Comparison of ENCODE assay signal across 1 cellular context in the genomic region with DNA sequence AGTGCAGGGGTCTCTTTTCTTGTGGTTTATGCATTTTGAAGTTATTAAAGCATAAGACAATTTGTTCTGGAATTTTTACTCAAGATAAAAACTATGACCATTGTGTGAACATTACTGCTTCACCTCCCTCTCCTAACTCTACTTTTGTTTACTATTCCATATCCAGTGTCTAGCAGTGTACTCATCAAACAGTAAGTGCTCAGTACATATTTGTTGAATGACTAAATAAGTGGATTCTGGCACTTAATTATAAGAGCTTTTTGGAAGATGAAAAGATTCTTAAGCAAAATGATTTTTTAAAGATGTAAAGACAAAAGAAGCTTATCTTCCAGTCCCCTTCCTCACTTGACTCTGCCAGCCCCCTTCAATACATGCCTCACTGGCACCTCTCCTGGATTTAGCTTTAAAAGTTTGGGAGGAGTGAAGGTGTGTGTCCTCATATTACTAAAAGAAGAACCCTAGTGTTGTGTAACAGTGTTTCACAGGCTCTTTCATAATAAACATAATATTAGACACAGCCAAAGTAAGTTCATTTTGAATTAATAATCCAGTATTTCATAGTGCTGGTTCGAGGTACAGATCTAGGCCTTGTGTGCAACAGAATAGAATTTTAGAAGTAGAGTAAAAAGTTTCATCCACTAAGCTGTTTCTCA.
TF ChIP-seq lines count a peak whose summit lies in the region.

No MANE protein-coding gene starts in this region.

TF ChIP-seq in HepG2, 621 proteins besides CTCF, POLR2A, EP300 and RAD21 (continued from another document):
- TF ChIP-seq, protein P1, sequence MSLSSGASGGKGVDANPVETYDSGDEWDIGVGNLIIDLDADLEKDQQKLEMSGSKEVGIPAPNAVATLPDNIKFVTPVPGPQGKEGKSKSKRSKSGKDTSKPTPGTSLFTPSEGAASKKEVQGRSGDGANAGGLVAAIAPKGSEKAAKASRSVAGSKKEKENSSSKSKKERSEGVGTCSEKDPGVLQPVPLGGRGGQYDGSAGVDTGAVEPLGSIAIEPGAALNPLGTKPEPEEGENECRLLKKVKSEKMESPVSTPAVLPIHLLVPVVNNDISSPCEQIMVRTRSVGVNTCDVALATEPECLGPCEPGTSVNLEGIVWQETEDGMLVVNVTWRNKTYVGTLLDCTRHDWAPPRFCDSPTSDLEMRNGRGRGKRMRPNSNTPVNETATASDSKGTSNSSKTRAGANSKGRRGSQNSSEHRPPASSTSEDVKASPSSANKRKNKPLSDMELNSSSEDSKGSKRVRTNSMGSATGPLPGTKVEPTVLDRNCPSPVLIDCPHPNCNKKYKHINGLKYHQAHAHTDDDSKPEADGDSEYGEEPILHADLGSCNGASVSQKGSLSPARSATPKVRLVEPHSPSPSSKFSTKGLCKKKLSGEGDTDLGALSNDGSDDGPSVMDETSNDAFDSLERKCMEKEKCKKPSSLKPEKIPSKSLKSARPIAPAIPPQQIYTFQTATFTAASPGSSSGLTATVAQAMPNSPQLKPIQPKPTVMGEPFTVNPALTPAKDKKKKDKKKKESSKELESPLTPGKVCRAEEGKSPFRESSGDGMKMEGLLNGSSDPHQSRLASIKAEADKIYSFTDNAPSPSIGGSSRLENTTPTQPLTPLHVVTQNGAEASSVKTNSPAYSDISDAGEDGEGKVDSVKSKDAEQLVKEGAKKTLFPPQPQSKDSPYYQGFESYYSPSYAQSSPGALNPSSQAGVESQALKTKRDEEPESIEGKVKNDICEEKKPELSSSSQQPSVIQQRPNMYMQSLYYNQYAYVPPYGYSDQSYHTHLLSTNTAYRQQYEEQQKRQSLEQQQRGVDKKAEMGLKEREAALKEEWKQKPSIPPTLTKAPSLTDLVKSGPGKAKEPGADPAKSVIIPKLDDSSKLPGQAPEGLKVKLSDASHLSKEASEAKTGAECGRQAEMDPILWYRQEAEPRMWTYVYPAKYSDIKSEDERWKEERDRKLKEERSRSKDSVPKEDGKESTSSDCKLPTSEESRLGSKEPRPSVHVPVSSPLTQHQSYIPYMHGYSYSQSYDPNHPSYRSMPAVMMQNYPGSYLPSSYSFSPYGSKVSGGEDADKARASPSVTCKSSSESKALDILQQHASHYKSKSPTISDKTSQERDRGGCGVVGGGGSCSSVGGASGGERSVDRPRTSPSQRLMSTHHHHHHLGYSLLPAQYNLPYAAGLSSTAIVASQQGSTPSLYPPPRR (CRISPR knock-in tag; IDR thresholded peaks at IDR 0.05; ENCODE audit: borderline replicate concordance), result peak; percentile 88
- TF ChIP-seq HOXA9 (CRISPR knock-in tag; IDR thresholded peaks at IDR 0.05; ENCODE audit: borderline replicate concordance), result no peak
- no peak for TF ChIP-seq RFX5 (IDR thresholded peaks at IDR 0.05; ENCODE audit: low read depth, low read length)
- peak; percentile 76 for TF ChIP-seq HHEX (CRISPR knock-in tag; IDR thresholded peaks at IDR 0.05)
- no peak for TF ChIP-seq ZNF572 (CRISPR knock-in tag; IDR thresholded peaks at IDR 0.05)
- TF ChIP-seq, protein P2, sequence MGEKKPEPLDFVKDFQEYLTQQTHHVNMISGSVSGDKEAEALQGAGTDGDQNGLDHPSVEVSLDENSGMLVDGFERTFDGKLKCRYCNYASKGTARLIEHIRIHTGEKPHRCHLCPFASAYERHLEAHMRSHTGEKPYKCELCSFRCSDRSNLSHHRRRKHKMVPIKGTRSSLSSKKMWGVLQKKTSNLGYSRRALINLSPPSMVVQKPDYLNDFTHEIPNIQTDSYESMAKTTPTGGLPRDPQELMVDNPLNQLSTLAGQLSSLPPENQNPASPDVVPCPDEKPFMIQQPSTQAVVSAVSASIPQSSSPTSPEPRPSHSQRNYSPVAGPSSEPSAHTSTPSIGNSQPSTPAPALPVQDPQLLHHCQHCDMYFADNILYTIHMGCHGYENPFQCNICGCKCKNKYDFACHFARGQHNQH (CRISPR knock-in tag; IDR thresholded peaks at IDR 0.05), result no peak
- no peak for TF ChIP-seq ZNF207 (IDR thresholded peaks at IDR 0.05; ENCODE audit: borderline replicate concordance)
- TF ChIP-seq ZNF234 (CRISPR knock-in tag; conservative IDR thresholded peaks at IDR 0.05), result no peak
- TF ChIP-seq ZNF792 (CRISPR knock-in tag; IDR thresholded peaks at IDR 0.05), result no peak
- no peak for TF ChIP-seq NR1H2 (CRISPR knock-in tag; IDR thresholded peaks at IDR 0.05; ENCODE audit: borderline replicate concordance, low read depth)
- TF ChIP-seq, protein P3, sequence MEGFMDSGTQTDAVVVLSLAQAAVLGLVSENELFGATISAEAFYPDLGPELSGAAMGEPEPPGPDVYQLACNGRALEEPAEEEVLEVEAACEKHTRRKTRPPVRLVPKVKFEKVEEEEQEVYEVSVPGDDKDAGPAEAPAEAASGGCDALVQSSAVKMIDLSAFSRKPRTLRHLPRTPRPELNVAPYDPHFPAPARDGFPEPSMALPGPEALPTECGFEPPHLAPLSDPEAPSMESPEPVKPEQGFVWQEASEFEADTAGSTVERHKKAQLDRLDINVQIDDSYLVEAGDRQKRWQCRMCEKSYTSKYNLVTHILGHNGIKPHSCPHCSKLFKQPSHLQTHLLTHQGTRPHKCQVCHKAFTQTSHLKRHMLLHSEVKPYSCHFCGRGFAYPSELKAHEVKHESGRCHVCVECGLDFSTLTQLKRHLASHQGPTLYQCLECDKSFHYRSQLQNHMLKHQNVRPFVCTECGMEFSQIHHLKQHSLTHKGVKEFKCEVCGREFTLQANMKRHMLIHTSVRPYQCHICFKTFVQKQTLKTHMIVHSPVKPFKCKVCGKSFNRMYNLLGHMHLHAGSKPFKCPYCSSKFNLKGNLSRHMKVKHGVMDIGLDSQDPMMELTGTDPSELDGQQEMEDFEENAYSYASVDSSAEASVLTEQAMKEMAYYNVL (CRISPR knock-in tag; IDR thresholded peaks at IDR 0.05; ENCODE audit: borderline replicate concordance), result no peak
- TF ChIP-seq SAP130 (CRISPR knock-in tag; IDR thresholded peaks at IDR 0.05; ENCODE audit: low read depth), result peak; percentile 29; the same call in 1 of the 2 replicates
- TF ChIP-seq CHD4 (IDR thresholded peaks at IDR 0.05; ENCODE audit: borderline replicate concordance, low read length), result no peak
- TF ChIP-seq ZNF75D (CRISPR knock-in tag; IDR thresholded peaks at IDR 0.05; ENCODE audit: borderline replicate concordance), result no peak
- TF ChIP-seq MBD4 (IDR thresholded peaks at IDR 0.05; ENCODE audit: borderline replicate concordance, low read length), result peak; percentile 68; the same call in 1 of the 2 replicates
- TF ChIP-seq ZNF598 (CRISPR knock-in tag; IDR thresholded peaks at IDR 0.05; ENCODE audit: borderline replicate concordance), result no peak
- no peak for TF ChIP-seq RELA (CRISPR knock-in tag; IDR thresholded peaks at IDR 0.05)
- TF ChIP-seq NR2F1 (CRISPR knock-in tag; IDR thresholded peaks at IDR 0.05), result no peak
- TF ChIP-seq, protein P4, sequence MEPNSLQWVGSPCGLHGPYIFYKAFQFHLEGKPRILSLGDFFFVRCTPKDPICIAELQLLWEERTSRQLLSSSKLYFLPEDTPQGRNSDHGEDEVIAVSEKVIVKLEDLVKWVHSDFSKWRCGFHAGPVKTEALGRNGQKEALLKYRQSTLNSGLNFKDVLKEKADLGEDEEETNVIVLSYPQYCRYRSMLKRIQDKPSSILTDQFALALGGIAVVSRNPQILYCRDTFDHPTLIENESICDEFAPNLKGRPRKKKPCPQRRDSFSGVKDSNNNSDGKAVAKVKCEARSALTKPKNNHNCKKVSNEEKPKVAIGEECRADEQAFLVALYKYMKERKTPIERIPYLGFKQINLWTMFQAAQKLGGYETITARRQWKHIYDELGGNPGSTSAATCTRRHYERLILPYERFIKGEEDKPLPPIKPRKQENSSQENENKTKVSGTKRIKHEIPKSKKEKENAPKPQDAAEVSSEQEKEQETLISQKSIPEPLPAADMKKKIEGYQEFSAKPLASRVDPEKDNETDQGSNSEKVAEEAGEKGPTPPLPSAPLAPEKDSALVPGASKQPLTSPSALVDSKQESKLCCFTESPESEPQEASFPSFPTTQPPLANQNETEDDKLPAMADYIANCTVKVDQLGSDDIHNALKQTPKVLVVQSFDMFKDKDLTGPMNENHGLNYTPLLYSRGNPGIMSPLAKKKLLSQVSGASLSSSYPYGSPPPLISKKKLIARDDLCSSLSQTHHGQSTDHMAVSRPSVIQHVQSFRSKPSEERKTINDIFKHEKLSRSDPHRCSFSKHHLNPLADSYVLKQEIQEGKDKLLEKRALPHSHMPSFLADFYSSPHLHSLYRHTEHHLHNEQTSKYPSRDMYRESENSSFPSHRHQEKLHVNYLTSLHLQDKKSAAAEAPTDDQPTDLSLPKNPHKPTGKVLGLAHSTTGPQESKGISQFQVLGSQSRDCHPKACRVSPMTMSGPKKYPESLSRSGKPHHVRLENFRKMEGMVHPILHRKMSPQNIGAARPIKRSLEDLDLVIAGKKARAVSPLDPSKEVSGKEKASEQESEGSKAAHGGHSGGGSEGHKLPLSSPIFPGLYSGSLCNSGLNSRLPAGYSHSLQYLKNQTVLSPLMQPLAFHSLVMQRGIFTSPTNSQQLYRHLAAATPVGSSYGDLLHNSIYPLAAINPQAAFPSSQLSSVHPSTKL (CRISPR knock-in tag; IDR thresholded peaks at IDR 0.05), result peak; percentile 79
- TF ChIP-seq NFIC (IDR thresholded peaks at IDR 0.05; ENCODE audit: low read length), result peak; percentile 72; the same call in 1 of the 2 replicates
- no peak for TF ChIP-seq ZNF776 (CRISPR knock-in tag; IDR thresholded peaks at IDR 0.05)
- no peak for TF ChIP-seq PHF20 (CRISPR knock-in tag; IDR thresholded peaks at IDR 0.05)
- TF ChIP-seq STAG1 (CRISPR knock-in tag; IDR thresholded peaks at IDR 0.05), result no peak
- TF ChIP-seq BCL6 (CRISPR knock-in tag; IDR thresholded peaks at IDR 0.05), result no peak
- peak; percentile 57; the same call in 1 of the 2 replicates for TF ChIP-seq TCF7L2 (IDR thresholded peaks at IDR 0.05; ENCODE audit: low read depth, low read length)
- TF ChIP-seq NR2F2 (IDR thresholded peaks at IDR 0.05; ENCODE audit: borderline replicate concordance, low read depth), result 0 out of 2 replicates have a peak, but pooled peaks have one; percentile 41
- no peak for TF ChIP-seq TGIF2 (CRISPR knock-in tag; IDR thresholded peaks at IDR 0.05)
- TF ChIP-seq RORA (CRISPR knock-in tag; IDR thresholded peaks at IDR 0.05), result no peak
- no peak for TF ChIP-seq RBM22 (optimal IDR thresholded peaks at IDR 0.05; ENCODE audit: low read length)
- TF ChIP-seq ZNF660 (CRISPR knock-in tag; IDR thresholded peaks at IDR 0.05; ENCODE audit: borderline replicate concordance, low read depth), result no peak
- TF ChIP-seq ZNF3 (CRISPR knock-in tag; IDR thresholded peaks at IDR 0.05), result peak; percentile 89
- TF ChIP-seq ZNF761 (CRISPR knock-in tag; conservative IDR thresholded peaks at IDR 0.05), result no peak
- TF ChIP-seq ZNF556 (CRISPR knock-in tag; IDR thresholded peaks at IDR 0.05; ENCODE audit: borderline replicate concordance), result no peak
- TF ChIP-seq FOXA3 (CRISPR knock-in tag; IDR thresholded peaks at IDR 0.05), result peak; percentile 83
- TF ChIP-seq, protein P5, sequence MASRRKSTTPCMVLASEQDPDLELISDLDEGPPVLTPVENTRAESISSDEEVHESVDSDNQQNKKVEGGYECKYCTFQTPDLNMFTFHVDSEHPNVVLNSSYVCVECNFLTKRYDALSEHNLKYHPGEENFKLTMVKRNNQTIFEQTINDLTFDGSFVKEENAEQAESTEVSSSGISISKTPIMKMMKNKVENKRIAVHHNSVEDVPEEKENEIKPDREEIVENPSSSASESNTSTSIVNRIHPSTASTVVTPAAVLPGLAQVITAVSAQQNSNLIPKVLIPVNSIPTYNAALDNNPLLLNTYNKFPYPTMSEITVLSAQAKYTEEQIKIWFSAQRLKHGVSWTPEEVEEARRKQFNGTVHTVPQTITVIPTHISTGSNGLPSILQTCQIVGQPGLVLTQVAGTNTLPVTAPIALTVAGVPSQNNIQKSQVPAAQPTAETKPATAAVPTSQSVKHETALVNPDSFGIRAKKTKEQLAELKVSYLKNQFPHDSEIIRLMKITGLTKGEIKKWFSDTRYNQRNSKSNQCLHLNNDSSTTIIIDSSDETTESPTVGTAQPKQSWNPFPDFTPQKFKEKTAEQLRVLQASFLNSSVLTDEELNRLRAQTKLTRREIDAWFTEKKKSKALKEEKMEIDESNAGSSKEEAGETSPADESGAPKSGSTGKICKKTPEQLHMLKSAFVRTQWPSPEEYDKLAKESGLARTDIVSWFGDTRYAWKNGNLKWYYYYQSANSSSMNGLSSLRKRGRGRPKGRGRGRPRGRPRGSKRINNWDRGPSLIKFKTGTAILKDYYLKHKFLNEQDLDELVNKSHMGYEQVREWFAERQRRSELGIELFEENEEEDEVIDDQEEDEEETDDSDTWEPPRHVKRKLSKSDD (CRISPR knock-in tag; IDR thresholded peaks at IDR 0.05; ENCODE audit: low read depth), result no peak
- no peak for TF ChIP-seq NBN (conservative IDR thresholded peaks at IDR 0.05)
- TF ChIP-seq, protein P6, sequence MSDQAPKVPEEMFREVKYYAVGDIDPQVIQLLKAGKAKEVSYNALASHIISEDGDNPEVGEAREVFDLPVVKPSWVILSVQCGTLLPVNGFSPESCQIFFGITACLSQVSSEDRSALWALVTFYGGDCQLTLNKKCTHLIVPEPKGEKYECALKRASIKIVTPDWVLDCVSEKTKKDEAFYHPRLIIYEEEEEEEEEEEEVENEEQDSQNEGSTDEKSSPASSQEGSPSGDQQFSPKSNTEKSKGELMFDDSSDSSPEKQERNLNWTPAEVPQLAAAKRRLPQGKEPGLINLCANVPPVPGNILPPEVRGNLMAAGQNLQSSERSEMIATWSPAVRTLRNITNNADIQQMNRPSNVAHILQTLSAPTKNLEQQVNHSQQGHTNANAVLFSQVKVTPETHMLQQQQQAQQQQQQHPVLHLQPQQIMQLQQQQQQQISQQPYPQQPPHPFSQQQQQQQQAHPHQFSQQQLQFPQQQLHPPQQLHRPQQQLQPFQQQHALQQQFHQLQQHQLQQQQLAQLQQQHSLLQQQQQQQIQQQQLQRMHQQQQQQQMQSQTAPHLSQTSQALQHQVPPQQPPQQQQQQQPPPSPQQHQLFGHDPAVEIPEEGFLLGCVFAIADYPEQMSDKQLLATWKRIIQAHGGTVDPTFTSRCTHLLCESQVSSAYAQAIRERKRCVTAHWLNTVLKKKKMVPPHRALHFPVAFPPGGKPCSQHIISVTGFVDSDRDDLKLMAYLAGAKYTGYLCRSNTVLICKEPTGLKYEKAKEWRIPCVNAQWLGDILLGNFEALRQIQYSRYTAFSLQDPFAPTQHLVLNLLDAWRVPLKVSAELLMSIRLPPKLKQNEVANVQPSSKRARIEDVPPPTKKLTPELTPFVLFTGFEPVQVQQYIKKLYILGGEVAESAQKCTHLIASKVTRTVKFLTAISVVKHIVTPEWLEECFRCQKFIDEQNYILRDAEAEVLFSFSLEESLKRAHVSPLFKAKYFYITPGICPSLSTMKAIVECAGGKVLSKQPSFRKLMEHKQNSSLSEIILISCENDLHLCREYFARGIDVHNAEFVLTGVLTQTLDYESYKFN (CRISPR knock-in tag; conservative IDR thresholded peaks at IDR 0.05), result 0 out of 2 replicates have a peak, but pooled peaks have one; percentile 24
- peak; percentile 48; the same call in 1 of the 2 replicates for TF ChIP-seq SP5 (CRISPR knock-in tag; IDR thresholded peaks at IDR 0.05; ENCODE audit: borderline replicate concordance, low read depth)
- TF ChIP-seq SOX13 (IDR thresholded peaks at IDR 0.05), result no peak; the same call in 1 of the 2 replicates
- peak in 1 of 2 experiments; percentile 81; a peak in 2 of 4 replicates for TF ChIP-seq SOX13 (CRISPR knock-in tag; conservative IDR thresholded peaks at IDR 0.05 in 1 of 2, IDR thresholded peaks at IDR 0.05 in 1 of 2)
- no peak for TF ChIP-seq U2AF1 (optimal IDR thresholded peaks at IDR 0.05; ENCODE audit: low read depth, low read length)
- 0 out of 2 replicates have a peak, but pooled peaks have one; percentile 64 for TF ChIP-seq MIXL1 (CRISPR knock-in tag; IDR thresholded peaks at IDR 0.05)
- TF ChIP-seq POLR2AphosphoS2 (IDR thresholded peaks at IDR 0.05; ENCODE audit: low read depth, low read length), result no peak
- no peak for TF ChIP-seq ZNF7 (CRISPR knock-in tag; IDR thresholded peaks at IDR 0.05)
- TF ChIP-seq ZNF567 (CRISPR knock-in tag; IDR thresholded peaks at IDR 0.05; ENCODE audit: borderline replicate concordance), result no peak
